ENCODE assay signal across 1 cellular context in genomic region chr2:212109792-212110680, GRCh38.
TF ChIP-seq lines count a peak whose summit lies in the region.

No MANE protein-coding gene starts in this region.

TF ChIP-seq in GM23338, 12 proteins besides CTCF, POLR2A, EP300 and RAD21 (continued from another document):
- no peak for TF ChIP-seq ETS1 (IDR thresholded peaks at IDR 0.05)
- no peak for TF ChIP-seq POLR2AphosphoS5 (IDR thresholded peaks at IDR 0.05; ENCODE audit: low read depth)
- no peak for TF ChIP-seq ZNF331 (CRISPR knock-in tag; IDR thresholded peaks at IDR 0.05; ENCODE audit: low read depth)
- TF ChIP-seq STAT1 (IDR thresholded peaks at IDR 0.05; ENCODE audit: unreplicated experiment): no peak
- no peak for TF ChIP-seq ZNF114 (CRISPR knock-in tag; IDR thresholded peaks at IDR 0.05)
- no peak for TF ChIP-seq EZH2phosphoT487 (IDR thresholded peaks at IDR 0.05; ENCODE audit: unreplicated experiment)
- no peak for TF ChIP-seq JUNB (IDR thresholded peaks at IDR 0.05; ENCODE audit: unreplicated experiment)
- TF ChIP-seq ZNF462 (CRISPR knock-in tag; IDR thresholded peaks at IDR 0.05): no peak
